ENCODE assay signal across 1 cellular context in the genomic region with DNA sequence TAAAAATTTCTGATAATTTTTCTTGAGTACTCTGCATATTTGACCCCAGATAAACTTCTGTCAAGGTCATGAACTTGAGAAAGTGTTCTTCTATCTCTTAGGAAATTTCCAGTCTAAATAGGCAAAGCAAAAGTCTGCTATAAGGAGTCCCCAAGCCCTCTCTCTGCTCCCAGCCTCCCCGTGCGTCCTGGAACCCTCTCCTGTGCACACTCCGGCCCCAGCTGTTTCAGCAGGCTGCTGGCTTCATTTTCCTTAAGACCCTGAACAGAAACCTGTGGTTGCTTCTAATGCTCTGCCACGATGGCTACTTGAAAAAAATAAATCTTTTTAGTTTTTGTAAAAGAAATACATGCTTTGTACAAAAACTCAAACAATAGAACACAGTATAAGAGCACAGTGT.
A peak's percentile ranks its signal among the peaks of the same experiment; 100 is the strongest.
TF ChIP-seq lines count a peak whose summit lies in the region.

No MANE protein-coding gene starts in this region.

TF ChIP-seq in K562, 482 proteins besides CTCF, POLR2A, EP300 and RAD21:
- TF ChIP-seq ESRRA (IDR thresholded peaks at IDR 0.05; ENCODE audit: borderline replicate concordance, low read depth) = peak; percentile 82; the same call in 1 of the 2 replicates
- no peak for TF ChIP-seq EWSR1 (IDR thresholded peaks at IDR 0.05; ENCODE audit: borderline replicate concordance, low read depth, partially characterized antibody)
TF ChIP-seq in K562: peak in this region for 1.
